In genomic region chr6:89613790-89614189, GRCh38 we compare ENCODE assay signal across 22 cellular contexts.
"Had no signal": no experiment of that assay in that cellular context is flagged by ENCODE, and none has a peak within 500 bp of the region (broad histone marks: within the 10 kb centered on the region; RNA-seq: fewer than 3 reads in every experiment).

No MANE protein-coding gene starts in this region.

- H3K27ac Mint-ChIP-seq: activated CD8-positive, alpha-beta T cell treated with anti-CD3 and anti-CD28 coated beads for 36 hours; activated naive CD4-positive, alpha-beta T cell treated with anti-CD3 and anti-CD28 coated beads, Interleukin-2, amount 10 ng/mL, durations not matched to agents 7 days and 5 days; activated T-cell treated with anti-CD3 and anti-CD28 coated beads, Interleukin-2, amount 50 U/mL, for 24 hours; activated T-helper 1 cell treated with anti-CD3 and anti-CD28 coated beads, Interleukin-12 subunit alpha, Interleukin-12 subunit beta, Interleukin-2, Interleukin-4 antibody, amounts not matched to agents 30 ng/mL and 10 ng/mL and 1 ng/mL, durations not matched to agents 14 hours and 24 hours and 36 hours; T-helper 1 cell treated with Interleukin-12 subunit alpha and Interleukin-12 subunit beta and Interleukin-4 antibody, amounts not matched to agents 30 μg/mL and 1 μg/mL, for 36 hours had no signal

- H3K4me3 Mint-ChIP-seq: activated CD8-positive, alpha-beta T cell treated with anti-CD3 and anti-CD28 coated beads for 36 hours; activated naive CD4-positive, alpha-beta T cell treated with anti-CD3 and anti-CD28 coated beads, Interleukin-2, amount 10 ng/mL, durations not matched to agents 7 days and 5 days; activated T-cell treated with anti-CD3 and anti-CD28 coated beads, Interleukin-2, amount 50 U/mL, for 24 hours; activated T-helper 1 cell treated with anti-CD3 and anti-CD28 coated beads, Interleukin-12 subunit alpha, Interleukin-12 subunit beta, Interleukin-2, Interleukin-4 antibody, amounts not matched to agents 30 ng/mL and 10 ng/mL and 1 ng/mL, durations not matched to agents 14 hours and 24 hours and 36 hours; T-helper 1 cell treated with Interleukin-12 subunit alpha and Interleukin-12 subunit beta and Interleukin-4 antibody, amounts not matched to agents 30 μg/mL and 1 μg/mL, for 36 hours had no signal

- H3K4me2 ChIP-seq: PC-9 had no signal

- H3K4me3 ChIP-seq: breast epithelium, PC-9, SJSA1 had no signal

- H3K27ac ChIP-seq: breast epithelium, PC-9, SJSA1 had no signal

- H3K36me3 Mint-ChIP-seq: activated naive CD4-positive, alpha-beta T cell treated with anti-CD3 and anti-CD28 coated beads, Interleukin-2, amount 10 ng/mL, durations not matched to agents 7 days and 5 days had no signal

- H3K27me3 ChIP-seq: breast epithelium, SJSA1 had no signal

- H3K9me3 Mint-ChIP-seq: activated CD8-positive, alpha-beta T cell treated with anti-CD3 and anti-CD28 coated beads for 36 hours; activated naive CD4-positive, alpha-beta T cell treated with anti-CD3 and anti-CD28 coated beads, Interleukin-2, amount 10 ng/mL, durations not matched to agents 7 days and 5 days; activated T-cell treated with anti-CD3 and anti-CD28 coated beads, Interleukin-2, amount 50 U/mL, for 24 hours; activated T-helper 1 cell treated with anti-CD3 and anti-CD28 coated beads, Interleukin-12 subunit alpha, Interleukin-12 subunit beta, Interleukin-2, Interleukin-4 antibody, amounts not matched to agents 30 ng/mL and 10 ng/mL and 1 ng/mL, durations not matched to agents 14 hours and 24 hours and 36 hours; T-helper 1 cell treated with Interleukin-12 subunit alpha and Interleukin-12 subunit beta and Interleukin-4 antibody, amounts not matched to agents 30 μg/mL and 1 μg/mL, for 36 hours had no signal

- H2AFZ ChIP-seq: PC-9 had no signal

- H3K4me1 ChIP-seq: breast epithelium, SJSA1 had no signal

- H3K36me3 ChIP-seq: SJSA1 had no signal

- DNase-seq: activated CD4-positive, alpha-beta T cell treated with anti-CD3 and anti-CD28 coated beads for 4 hours; activated CD8-positive, alpha-beta T cell treated with anti-CD3 and anti-CD28 coated beads for 36 hours; activated gamma-delta T cell; activated naive CD4-positive, alpha-beta T cell treated with anti-CD3 and anti-CD28 coated beads, Interleukin-2, amount 10 ng/mL, durations not matched to agents 7 days and 5 days; activated T-cell treated with anti-CD3 and anti-CD28 coated beads, Interleukin-2, amount 50 U/mL, for 24 hours; aorta; central memory CD4-positive, alpha-beta T cell; Karpas-422; MM.1S; NCI-H1105; NCI-H1436; NCI-H187; NCI-H2081; NCI-H510A treated with DMSO at 0.1 percent for 48 hours; NCI-H69; PC-9 had no signal

- H3K27me3 Mint-ChIP-seq: activated CD8-positive, alpha-beta T cell treated with anti-CD3 and anti-CD28 coated beads for 36 hours; activated naive CD4-positive, alpha-beta T cell treated with anti-CD3 and anti-CD28 coated beads, Interleukin-2, amount 10 ng/mL, durations not matched to agents 7 days and 5 days; activated T-cell treated with anti-CD3 and anti-CD28 coated beads, Interleukin-2, amount 50 U/mL, for 24 hours had no signal

- ATAC-seq: activated CD4-positive, CD25-positive, alpha-beta regulatory T cell treated with anti-CD3 and anti-CD28 coated beads, Interleukin-2, amount 50 U/mL, for 24 hours; activated CD8-positive, alpha-beta T cell treated with anti-CD3 and anti-CD28 coated beads for 36 hours; SK-N-SH treated with all-trans-retinoic acid at 6 μM for 48 hours had no signal

- H3K9me3 ChIP-seq: breast epithelium, SJSA1 had no signal
